ENCODE assay signal across 27 cellular contexts in the genomic region with DNA sequence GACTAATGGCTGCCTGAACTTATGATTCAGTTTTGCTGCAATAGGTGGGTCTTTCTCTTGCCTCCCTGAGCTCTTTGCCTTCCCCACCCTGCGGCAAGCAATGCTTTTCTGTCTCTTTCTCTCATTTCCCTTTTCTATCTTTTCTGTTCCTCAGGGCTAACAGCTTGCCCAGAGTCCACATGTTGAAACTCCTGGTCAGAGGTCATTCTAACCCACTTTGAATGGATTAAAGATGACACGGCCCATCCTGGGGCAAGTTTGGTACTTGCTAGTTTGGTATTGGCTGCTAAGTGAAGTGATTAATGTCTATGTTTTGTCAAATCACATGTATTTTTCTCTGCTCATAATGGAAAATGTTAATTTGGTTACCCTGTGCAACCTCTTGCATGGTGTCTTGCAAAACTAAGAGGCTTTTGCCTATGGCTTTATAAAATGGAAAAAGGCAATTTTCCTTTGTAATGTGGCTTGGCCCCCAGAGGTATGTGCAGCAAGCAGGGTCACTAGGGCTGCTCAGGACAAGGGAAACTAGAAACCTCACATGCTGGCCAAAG.
A peak's percentile ranks its signal among the peaks of the same experiment; 100 is the strongest.
DNase-seq lines count a peak whose midpoint lies in the region; ATAC-seq and TF ChIP-seq lines count a peak whose summit lies in the region.
"Had no signal": no experiment of that assay in that cellular context is flagged by ENCODE, and none has a peak within 500 bp of the region (broad histone marks: within the 10 kb centered on the region; RNA-seq: fewer than 3 reads in every experiment).

No MANE protein-coding gene starts in this region.

- no peaks in the 10 kb centered on the region for H3K27me3 Mint-ChIP-seq in type B pancreatic cell
- H3K27me3 Mint-ChIP-seq: activated CD4-positive, alpha-beta T cell treated with anti-CD3 and anti-CD28 coated beads, Interleukin-2, amount 10 ng/mL, durations not matched to agents 7 days and 5 days; CD4-positive, alpha-beta memory T cell; stimulated activated naive CD8-positive, alpha-beta T cell treated with anti-CD3 and anti-CD28 coated beads, Interleukin-15, Interleukin-2, amounts not matched to agents 100 ng/mL and 50 ng/mL, for 24 hours; T-helper 17 cell had no signal

- peak overlapping the region; percentile 3 for H3K27ac Mint-ChIP-seq in type B pancreatic cell
- H3K27ac Mint-ChIP-seq: activated CD4-positive, alpha-beta T cell treated with anti-CD3 and anti-CD28 coated beads, Interleukin-2, amount 10 ng/mL, durations not matched to agents 7 days and 5 days; CD4-positive, alpha-beta memory T cell; endodermal cell; stimulated activated naive CD8-positive, alpha-beta T cell treated with anti-CD3 and anti-CD28 coated beads, Interleukin-15, Interleukin-2, amounts not matched to agents 100 ng/mL and 50 ng/mL, for 24 hours; T-helper 17 cell had no signal

- H3K4me3 Mint-ChIP-seq in type B pancreatic cell: no peak overlapping the region
- H3K4me3 Mint-ChIP-seq: activated CD4-positive, alpha-beta T cell treated with anti-CD3 and anti-CD28 coated beads, Interleukin-2, amount 10 ng/mL, durations not matched to agents 7 days and 5 days; CD4-positive, alpha-beta memory T cell; endodermal cell; stimulated activated naive CD8-positive, alpha-beta T cell treated with anti-CD3 and anti-CD28 coated beads, Interleukin-15, Interleukin-2, amounts not matched to agents 100 ng/mL and 50 ng/mL, for 24 hours; T-helper 17 cell had no signal

- TF ChIP-seq CTCF in RWPE2 (IDR thresholded peaks at IDR 0.05; ENCODE audit: poor library complexity, severe bottlenecking) (no peak), type B pancreatic cell (conservative IDR thresholded peaks at IDR 0.05) (no peak), right atrium auricular region (IDR thresholded peaks at IDR 0.05) (no peak), coronary artery (IDR thresholded peaks at IDR 0.05) (no peak), GM10248 (IDR thresholded peaks at IDR 0.05; ENCODE audit: control extremely low read depth, extremely low read depth, low read depth, missing control alignments) (no peak)

- H3K36me3 ChIP-seq in RWPE2 (ENCODE audit: low read depth) (no peaks in the 10 kb centered on the region), right atrium auricular region (no peaks in the 10 kb centered on the region)
- H3K36me3 ChIP-seq: esophagus muscularis mucosa, lower lobe of right lung, sigmoid colon, SJCRH30, transverse colon had no signal

- H3K36me3 Mint-ChIP-seq in type B pancreatic cell: no peaks in the 10 kb centered on the region
- H3K36me3 Mint-ChIP-seq: CD4-positive, alpha-beta memory T cell had no signal

- H3K27me3 ChIP-seq in RWPE2 (ENCODE audit: insufficient read depth, poor library complexity, severe bottlenecking) (no peaks in the 10 kb centered on the region), right atrium auricular region (no peaks in the 10 kb centered on the region)
- H3K27me3 ChIP-seq: esophagus muscularis mucosa, sigmoid colon, transverse colon had no signal

- H3K4me1 ChIP-seq in RWPE2 (ENCODE audit: insufficient read depth, poor library complexity, severe bottlenecking) (peaks cover 25% of the 10 kb centered on the region), right atrium auricular region (no peaks in the 10 kb centered on the region)
- H3K4me1 ChIP-seq: esophagus muscularis mucosa, lower lobe of right lung, sigmoid colon, SJCRH30, transverse colon had no signal

- POLR2A ChIA-PET in GM10248 (lab: Yijun Ruan, JAX): no interaction called here

- H3K4me1 Mint-ChIP-seq in type B pancreatic cell (ENCODE audit: unreplicated experiment): peaks cover 18% of the 10 kb centered on the region
- H3K4me1 Mint-ChIP-seq: activated CD4-positive, alpha-beta T cell treated with anti-CD3 and anti-CD28 coated beads, Interleukin-2, amount 10 ng/mL, durations not matched to agents 7 days and 5 days; CD4-positive, alpha-beta memory T cell; endodermal cell; T-helper 17 cell had no signal

- H3K4me3 ChIP-seq in RWPE2 (ENCODE audit: severe bottlenecking): no peak overlapping the region
- H3K4me3 ChIP-seq in right atrium auricular region: no peak overlapping the region
- no peak overlapping the region for H3K4me3 ChIP-seq in coronary artery
- H3K4me3 ChIP-seq: esophagus muscularis mucosa, K562, lower lobe of right lung, sigmoid colon, SJCRH30, transverse colon had no signal

- CTCF ChIA-PET in GM10248 (lab: Yijun Ruan, JAX): no interaction called here

- peaks cover 1% of the 10 kb centered on the region for H3K9me3 ChIP-seq in RWPE2 (ENCODE audit: severe bottlenecking)
- no peaks in the 10 kb centered on the region for H3K9me3 ChIP-seq in right atrium auricular region
- H3K9me3 ChIP-seq: esophagus muscularis mucosa, lower lobe of right lung, sigmoid colon, SJCRH30, transverse colon had no signal

- DNase-seq in NOMO-1 treated with DMSO at 0.1 percent for 48 hours (lab: John Stamatoyannopoulos, UW; ENCODE audit: unreplicated experiment): peak; percentile 22
- no peak for DNase-seq in NOMO-1 treated with dmso at 0.1 percent for 144 hours (lab: John Stamatoyannopoulos, UW; ENCODE audit: unreplicated experiment)
- DNase-seq in RWPE2 (ENCODE audit: low spot score): no peak
- peak; percentile 73 for DNase-seq in fibroblast of peridontal ligament (ENCODE audit: extremely low read depth)
- no peak for DNase-seq in type B pancreatic cell (ENCODE audit: extremely low spot score, unreplicated experiment)
- no peak for DNase-seq in right atrium auricular region (ENCODE audit: low spot score)
- DNase-seq in coronary artery (ENCODE audit: low spot score): no peak
- no peak for DNase-seq in GM10248 (ENCODE audit: extremely low spot score)
- DNase-seq: activated CD4-positive, alpha-beta T cell treated with anti-CD3 and anti-CD28 coated beads, Interleukin-2, amount 10 ng/mL, durations not matched to agents 7 days and 5 days; activated naive CD4-positive, alpha-beta T cell treated with anti-CD3 and anti-CD28 coated beads, Interleukin-2, amount 50 U/mL, for 16 hours; CD4-positive, alpha-beta memory T cell; cortex of kidney; DMS153; endodermal cell; GF-D8; islet precursor cell; lower lobe of right lung; NCI-H1694 treated with DMSO at 0.1 percent for 48 hours; NCI-H524 treated with DMSO at 0.1 percent for 48 hours; sigmoid colon; SJCRH30; T-helper 17 cell; transverse colon had no signal

- H3K9me3 Mint-ChIP-seq in type B pancreatic cell: peaks cover 4% of the 10 kb centered on the region
- H3K9me3 Mint-ChIP-seq: activated CD4-positive, alpha-beta T cell treated with anti-CD3 and anti-CD28 coated beads, Interleukin-2, amount 10 ng/mL, durations not matched to agents 7 days and 5 days had no signal

- ATAC-seq in RWPE2 (ENCODE audit: low read depth): peak; percentile 42
- ATAC-seq: K562, lower lobe of right lung, T-helper 17 cell had no signal

- H3K27ac ChIP-seq in RWPE2 (ENCODE audit: poor library complexity, severe bottlenecking) (peak overlapping the region; percentile 51), right atrium auricular region (no peak overlapping the region), coronary artery (no peak overlapping the region)
- H3K27ac ChIP-seq: 22Rv1, esophagus muscularis mucosa, lower lobe of right lung, sigmoid colon, SJCRH30, transverse colon had no signal

Comparison
In these comparisons a context has a peak if more than half of its experiments do, and no peak if none do; other contexts are left out.
1. DNase-seq: peak in NOMO-1 treated with DMSO at 0.1 percent for 48 hours (single experiment) and fibroblast of peridontal ligament (single experiment); none in NOMO-1 treated with dmso at 0.1 percent for 144 hours (single experiment), RWPE2 (single experiment), type B pancreatic cell (single experiment), right atrium auricular region (single experiment), coronary artery (single experiment) and GM10248 (single experiment).